In the genomic region with DNA sequence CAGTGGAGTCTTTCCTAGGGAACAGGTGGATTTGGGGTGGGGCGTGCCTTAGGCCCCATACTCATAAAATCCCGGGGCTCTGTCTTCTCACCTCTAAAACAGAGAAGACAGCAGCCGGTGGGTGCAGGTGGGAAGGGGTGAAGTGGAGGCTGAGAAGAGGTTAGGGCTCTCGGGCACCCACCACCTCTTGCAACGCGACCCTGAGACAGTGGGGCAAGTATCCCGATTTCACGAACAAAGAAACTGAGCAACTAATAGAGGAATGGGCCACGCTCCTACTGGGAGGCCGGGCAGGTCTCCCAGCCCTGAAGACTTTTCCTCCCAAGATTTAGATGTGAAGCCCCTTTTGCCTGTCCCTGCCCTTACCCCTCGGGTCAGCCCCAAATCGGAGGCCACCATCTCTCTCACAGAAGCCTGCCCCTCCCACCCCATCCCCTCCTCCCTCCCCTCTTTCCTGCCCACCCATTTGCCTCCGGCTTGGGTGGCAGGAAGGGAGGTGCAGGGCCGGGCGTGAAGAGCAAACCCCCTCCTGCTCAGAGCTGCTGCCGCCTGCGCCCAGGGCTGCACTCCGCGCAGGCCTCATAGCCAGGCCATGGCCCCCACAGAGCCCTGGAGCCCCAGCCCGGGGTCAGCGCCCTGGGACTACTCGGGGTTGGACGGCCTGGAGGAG, we compare ENCODE assay signal across 12 cellular contexts. TPM values are rescaled to one million over a fixed set of nuclear protein-coding genes. Genes with fewer than 3 reads are reported as not detected.
A peak's percentile ranks its signal among the peaks of the same experiment; 100 is the strongest.
DNase-seq lines count a peak whose midpoint lies in the region; ATAC-seq, FAIRE-seq and TF ChIP-seq lines count a peak whose summit lies in the region.
"Had no signal": no experiment of that assay in that cellular context is flagged by ENCODE, and none has a peak within 500 bp of the region (broad histone marks: within the 10 kb centered on the region; RNA-seq: fewer than 3 reads in every experiment).

A gene with protein sequence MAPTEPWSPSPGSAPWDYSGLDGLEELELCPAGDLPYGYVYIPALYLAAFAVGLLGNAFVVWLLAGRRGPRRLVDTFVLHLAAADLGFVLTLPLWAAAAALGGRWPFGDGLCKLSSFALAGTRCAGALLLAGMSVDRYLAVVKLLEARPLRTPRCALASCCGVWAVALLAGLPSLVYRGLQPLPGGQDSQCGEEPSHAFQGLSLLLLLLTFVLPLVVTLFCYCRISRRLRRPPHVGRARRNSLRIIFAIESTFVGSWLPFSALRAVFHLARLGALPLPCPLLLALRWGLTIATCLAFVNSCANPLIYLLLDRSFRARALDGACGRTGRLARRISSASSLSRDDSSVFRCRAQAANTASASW (plus strand): TSS at position 536 of the 670 bp plus-strand sequence. CDS start 57 bp downstream, at position 593.

- peak within 1 kb of the TSS; percentile 71 for H3K9ac ChIP-seq in BLaER1
- H3K9ac ChIP-seq in trophoblast cell (ENCODE audit: low read length), result no peak within 1 kb of the TSS

- H2AK5ac ChIP-seq in trophoblast cell (ENCODE audit: low read length), result no peak within 1 kb of the TSS

- no peak; the same call in 2 of the 3 replicates for ATAC-seq in RWPE2 (ENCODE audit: low read depth)
- ATAC-seq in esophagus mucosa, result peak; percentile 42
- no peak for ATAC-seq in left lobe of liver

- no peak within 1 kb of the TSS for H4K12ac ChIP-seq in trophoblast cell (ENCODE audit: low read depth, low read length)

- H3K9me3 ChIP-seq in BLaER1, result no peaks in the 10 kb centered on the region
- H3K9me3 ChIP-seq in RWPE2 (ENCODE audit: severe bottlenecking), result no peaks in the 10 kb centered on the region
- no peaks in the 10 kb centered on the region for H3K9me3 ChIP-seq in trophoblast cell (ENCODE audit: insufficient read depth, low read depth, low read length)

- no peak for FAIRE-seq in GM19239 (lab: Jason Lieb, UNC)

- H3K14ac ChIP-seq in trophoblast cell (ENCODE audit: low read length), result no peak within 1 kb of the TSS

- DNase-seq in RWPE2 (ENCODE audit: low spot score), result no peak
- no peak for DNase-seq in trophoblast cell
- no peak for DNase-seq in left lobe of liver (ENCODE audit: low spot score)
- no peak for DNase-seq in putamen (ENCODE audit: low spot score)
- no peak for DNase-seq in GM19239 (ENCODE audit: insufficient read length, low spot score)
- no peak for DNase-seq in DMS79 (lab: John Stamatoyannopoulos, UW)
- DNase-seq: activated CD4-positive, alpha-beta T cell treated with anti-CD3 and anti-CD28 coated beads, Interleukin-2, amount 50 U/mL, for 1 hour; NCI-H1048; NCI-H510A had no signal

- H2AFZ ChIP-seq in trophoblast cell (ENCODE audit: insufficient read depth, low read length, poor library complexity), result peak within 1 kb of the TSS; percentile 3

- H4K8ac ChIP-seq in trophoblast cell (ENCODE audit: low read depth, low read length), result no peak within 1 kb of the TSS

- no peak for TF ChIP-seq CTCF in RWPE2 (IDR thresholded peaks at IDR 0.05; ENCODE audit: poor library complexity, severe bottlenecking)

- H3K4ac ChIP-seq in trophoblast cell (ENCODE audit: low read depth, low read length), result no peak within 1 kb of the TSS

- no peaks in the 10 kb centered on the region for H3K79me1 ChIP-seq in trophoblast cell (ENCODE audit: low read length)

- H2BK120ac ChIP-seq in trophoblast cell (ENCODE audit: insufficient read depth, low read length, poor library complexity), result no peak within 1 kb of the TSS

- H2BK5ac ChIP-seq in trophoblast cell (ENCODE audit: low read depth, low read length, poor library complexity), result no peak within 1 kb of the TSS

- H3K27me3 ChIP-seq in BLaER1 (peaks cover 13% of the 10 kb centered on the region), RWPE2 (ENCODE audit: insufficient read depth, poor library complexity, severe bottlenecking) (peaks cover 6% of the 10 kb centered on the region), trophoblast cell (ENCODE audit: insufficient read depth, low read length) (no peaks in the 10 kb centered on the region)

- H3K4me3 ChIP-seq in BLaER1, result peak within 1 kb of the TSS; percentile 39
- H3K4me3 ChIP-seq in RWPE2 (ENCODE audit: severe bottlenecking), result peak within 1 kb of the TSS; percentile 4
- no peak within 1 kb of the TSS for H3K4me3 ChIP-seq in trophoblast cell (ENCODE audit: low read depth, low read length)

- H3K23ac ChIP-seq in trophoblast cell (ENCODE audit: low read length), result no peak within 1 kb of the TSS

- H3K36me3 ChIP-seq in BLaER1, result no peaks in the 10 kb centered on the region
- no peaks in the 10 kb centered on the region for H3K36me3 ChIP-seq in RWPE2 (ENCODE audit: low read depth)
- no peaks in the 10 kb centered on the region for H3K36me3 ChIP-seq in trophoblast cell (ENCODE audit: control insufficient read depth in 1 of 2, insufficient read depth in 2 of 2, low read length in 2 of 2)

- peak within 1 kb of the TSS; percentile 63 for H3K27ac ChIP-seq in BLaER1
- H3K27ac ChIP-seq in RWPE2 (ENCODE audit: poor library complexity, severe bottlenecking), result no peak within 1 kb of the TSS
- no peak within 1 kb of the TSS for H3K27ac ChIP-seq in trophoblast cell (ENCODE audit: low read depth, low read length)

- H3K79me2 ChIP-seq in trophoblast cell (ENCODE audit: control insufficient read depth, insufficient read depth, low read length, poor library complexity), result no peaks in the 10 kb centered on the region

- H3K4me1 ChIP-seq in BLaER1, result peaks cover 56% of the 10 kb centered on the region
- no peaks in the 10 kb centered on the region for H3K4me1 ChIP-seq in RWPE2 (ENCODE audit: insufficient read depth, poor library complexity, severe bottlenecking)
- H3K4me1 ChIP-seq in trophoblast cell (ENCODE audit: control insufficient read depth in 1 of 2, insufficient read depth in 2 of 2, low read length in 2 of 2), result peaks cover 0 to 4% of the 10 kb centered on the region in 2 experiments

- no CpG with 5 or more reads among the region's 23 CpGs for WGBS in trophoblast cell (ENCODE audit: extremely low coverage, insufficient coverage, insufficient read length)

- H4K20me1 ChIP-seq in BLaER1, result no peaks in the 10 kb centered on the region

- H3K4me2 ChIP-seq in BLaER1 (peak within 1 kb of the TSS; percentile 88), trophoblast cell (ENCODE audit: low read length) (no peak within 1 kb of the TSS)

- no peak within 1 kb of the TSS for H3K18ac ChIP-seq in trophoblast cell (ENCODE audit: low read length)

- H4K91ac ChIP-seq in trophoblast cell (ENCODE audit: low read depth, low read length), result no peak within 1 kb of the TSS

- H2BK12ac ChIP-seq in trophoblast cell (ENCODE audit: low read length), result no peak within 1 kb of the TSS

RNA-seq across cellular contexts. Expression of the gene that starts here (rescaled TPM):
- 0.32 TPM for total RNA-seq in esophagus mucosa
- polyA plus RNA-seq in trophoblast cell (2013), result 0.08 and 0.10 TPM in 2 replicates
- total RNA-seq in left lobe of liver, result not detected
- total RNA-seq: SK-MEL-5 had no signal

Comparison
In these comparisons a context has a peak if more than half of its experiments do, and no peak if none do; other contexts are left out.
1. Peak in ATAC-seq in esophagus mucosa; RNA of the gene not detected or under 1 TPM.